ENCODE assay signal across 13 cellular contexts in genomic region chr10:102935510-102935909, GRCh38.
"Had no signal": no experiment of that assay in that cellular context is flagged by ENCODE, and none has a peak within 500 bp of the region (broad histone marks: within the 10 kb centered on the region; RNA-seq: fewer than 3 reads in every experiment).

No MANE protein-coding gene starts in this region.

- H3K9me3 Mint-ChIP-seq: naive thymus-derived CD4-positive, alpha-beta T cell had no signal

- H3K27me3 Mint-ChIP-seq: naive thymus-derived CD4-positive, alpha-beta T cell had no signal

- DNase-seq: activated CD4-positive, alpha-beta T cell treated with anti-CD3 and anti-CD28 coated beads for 1 hour; activated gamma-delta T cell treated with Interleukin-2 at 50 U/mL for 16 hours; aorta; cortex of kidney; effector CD4-positive, alpha-beta T cell; hippocampal formation; mucosa of descending colon; naive thymus-derived CD4-positive, alpha-beta T cell; posterior cingulate gyrus; retina; stimulated activated CD4-positive, alpha-beta T cell treated with anti-CD3 and anti-CD28 coated beads, Interleukin-12 subunit alpha, Interleukin-12 subunit beta, amount 100 ng/mL, for 4 hours; T-helper 1 cell had no signal

- ATAC-seq: mucosa of descending colon; naive thymus-derived CD4-positive, alpha-beta T cell; SK-N-SH treated with all-trans-retinoic acid at 6 μM for 48 hours had no signal
